2 cellular contexts compared by ENCODE assay signal in genomic region chr12:12272869-12273268, GRCh38.
TF ChIP-seq lines count a peak whose summit lies in the region.

No MANE protein-coding gene starts in this region.

TF ChIP-seq in GM23338, 12 proteins besides CTCF, POLR2A, EP300 and RAD21 (continued from another document):
- TF ChIP-seq, protein P1, sequence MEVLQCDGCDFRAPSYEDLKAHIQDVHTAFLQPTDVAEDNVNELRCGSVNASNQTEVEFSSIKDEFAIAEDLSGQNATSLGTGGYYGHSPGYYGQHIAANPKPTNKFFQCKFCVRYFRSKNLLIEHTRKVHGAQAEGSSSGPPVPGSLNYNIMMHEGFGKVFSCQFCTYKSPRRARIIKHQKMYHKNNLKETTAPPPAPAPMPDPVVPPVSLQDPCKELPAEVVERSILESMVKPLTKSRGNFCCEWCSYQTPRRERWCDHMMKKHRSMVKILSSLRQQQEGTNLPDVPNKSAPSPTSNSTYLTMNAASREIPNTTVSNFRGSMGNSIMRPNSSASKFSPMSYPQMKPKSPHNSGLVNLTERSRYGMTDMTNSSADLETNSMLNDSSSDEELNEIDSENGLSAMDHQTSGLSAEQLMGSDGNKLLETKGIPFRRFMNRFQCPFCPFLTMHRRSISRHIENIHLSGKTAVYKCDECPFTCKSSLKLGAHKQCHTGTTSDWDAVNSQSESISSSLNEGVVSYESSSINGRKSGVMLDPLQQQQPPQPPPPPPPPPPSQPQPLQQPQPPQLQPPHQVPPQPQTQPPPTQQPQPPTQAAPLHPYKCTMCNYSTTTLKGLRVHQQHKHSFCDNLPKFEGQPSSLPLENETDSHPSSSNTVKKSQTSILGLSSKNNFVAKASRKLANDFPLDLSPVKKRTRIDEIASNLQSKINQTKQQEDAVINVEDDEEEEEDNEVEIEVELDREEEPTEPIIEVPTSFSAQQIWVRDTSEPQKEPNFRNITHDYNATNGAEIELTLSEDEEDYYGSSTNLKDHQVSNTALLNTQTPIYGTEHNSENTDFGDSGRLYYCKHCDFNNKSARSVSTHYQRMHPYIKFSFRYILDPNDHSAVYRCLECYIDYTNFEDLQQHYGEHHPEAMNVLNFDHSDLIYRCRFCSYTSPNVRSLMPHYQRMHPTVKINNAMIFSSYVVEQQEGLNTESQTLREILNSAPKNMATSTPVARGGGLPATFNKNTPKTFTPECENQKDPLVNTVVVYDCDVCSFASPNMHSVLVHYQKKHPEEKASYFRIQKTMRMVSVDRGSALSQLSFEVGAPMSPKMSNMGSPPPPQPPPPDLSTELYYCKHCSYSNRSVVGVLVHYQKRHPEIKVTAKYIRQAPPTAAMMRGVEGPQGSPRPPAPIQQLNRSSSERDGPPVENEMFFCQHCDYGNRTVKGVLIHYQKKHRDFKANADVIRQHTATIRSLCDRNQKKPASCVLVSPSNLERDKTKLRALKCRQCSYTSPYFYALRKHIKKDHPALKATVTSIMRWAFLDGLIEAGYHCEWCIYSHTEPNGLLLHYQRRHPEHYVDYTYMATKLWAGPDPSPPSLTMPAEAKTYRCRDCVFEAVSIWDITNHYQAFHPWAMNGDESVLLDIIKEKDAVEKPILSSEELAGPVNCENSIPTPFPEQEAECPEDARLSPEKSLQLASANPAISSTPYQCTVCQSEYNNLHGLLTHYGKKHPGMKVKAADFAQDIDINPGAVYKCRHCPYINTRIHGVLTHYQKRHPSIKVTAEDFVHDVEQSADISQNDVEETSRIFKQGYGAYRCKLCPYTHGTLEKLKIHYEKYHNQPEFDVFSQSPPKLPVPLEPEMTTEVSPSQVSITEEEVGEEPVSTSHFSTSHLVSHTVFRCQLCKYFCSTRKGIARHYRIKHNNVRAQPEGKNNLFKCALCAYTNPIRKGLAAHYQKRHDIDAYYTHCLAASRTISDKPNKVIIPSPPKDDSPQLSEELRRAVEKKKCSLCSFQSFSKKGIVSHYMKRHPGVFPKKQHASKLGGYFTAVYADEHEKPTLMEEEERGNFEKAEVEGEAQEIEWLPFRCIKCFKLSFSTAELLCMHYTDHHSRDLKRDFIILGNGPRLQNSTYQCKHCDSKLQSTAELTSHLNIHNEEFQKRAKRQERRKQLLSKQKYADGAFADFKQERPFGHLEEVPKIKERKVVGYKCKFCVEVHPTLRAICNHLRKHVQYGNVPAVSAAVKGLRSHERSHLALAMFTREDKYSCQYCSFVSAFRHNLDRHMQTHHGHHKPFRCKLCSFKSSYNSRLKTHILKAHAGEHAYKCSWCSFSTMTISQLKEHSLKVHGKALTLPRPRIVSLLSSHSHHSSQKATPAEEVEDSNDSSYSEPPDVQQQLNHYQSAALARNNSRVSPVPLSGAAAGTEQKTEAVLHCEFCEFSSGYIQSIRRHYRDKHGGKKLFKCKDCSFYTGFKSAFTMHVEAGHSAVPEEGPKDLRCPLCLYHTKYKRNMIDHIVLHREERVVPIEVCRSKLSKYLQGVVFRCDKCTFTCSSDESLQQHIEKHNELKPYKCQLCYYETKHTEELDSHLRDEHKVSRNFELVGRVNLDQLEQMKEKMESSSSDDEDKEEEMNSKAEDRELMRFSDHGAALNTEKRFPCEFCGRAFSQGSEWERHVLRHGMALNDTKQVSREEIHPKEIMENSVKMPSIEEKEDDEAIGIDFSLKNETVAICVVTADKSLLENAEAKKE (CRISPR knock-in tag; IDR thresholded peaks at IDR 0.05) = 0 out of 2 replicates have a peak, but pooled peaks have one; percentile 20
- no peak for TF ChIP-seq EZH2 (IDR thresholded peaks at IDR 0.05; ENCODE audit: low read depth, unreplicated experiment)

TF ChIP-seq in WTC11, 78 proteins besides CTCF, POLR2A, EP300 and RAD21 (continued from another document):
- TF ChIP-seq, protein P2, sequence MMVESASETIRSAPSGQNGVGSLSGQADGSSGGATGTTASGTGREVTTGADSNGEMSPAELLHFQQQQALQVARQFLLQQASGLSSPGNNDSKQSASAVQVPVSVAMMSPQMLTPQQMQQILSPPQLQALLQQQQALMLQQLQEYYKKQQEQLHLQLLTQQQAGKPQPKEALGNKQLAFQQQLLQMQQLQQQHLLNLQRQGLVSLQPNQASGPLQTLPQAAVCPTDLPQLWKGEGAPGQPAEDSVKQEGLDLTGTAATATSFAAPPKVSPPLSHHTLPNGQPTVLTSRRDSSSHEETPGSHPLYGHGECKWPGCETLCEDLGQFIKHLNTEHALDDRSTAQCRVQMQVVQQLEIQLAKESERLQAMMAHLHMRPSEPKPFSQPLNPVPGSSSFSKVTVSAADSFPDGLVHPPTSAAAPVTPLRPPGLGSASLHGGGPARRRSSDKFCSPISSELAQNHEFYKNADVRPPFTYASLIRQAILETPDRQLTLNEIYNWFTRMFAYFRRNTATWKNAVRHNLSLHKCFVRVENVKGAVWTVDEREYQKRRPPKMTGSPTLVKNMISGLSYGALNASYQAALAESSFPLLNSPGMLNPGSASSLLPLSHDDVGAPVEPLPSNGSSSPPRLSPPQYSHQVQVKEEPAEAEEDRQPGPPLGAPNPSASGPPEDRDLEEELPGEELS (CRISPR knock-in tag; IDR thresholded peaks at IDR 0.05) = no peak
- TF ChIP-seq GABPB1 (CRISPR knock-in tag; IDR thresholded peaks at IDR 0.05) (no peak), ATF1 (CRISPR knock-in tag; IDR thresholded peaks at IDR 0.05) (no peak), JUN (CRISPR knock-in tag; IDR thresholded peaks at IDR 0.05) (no peak), FOXP1 (CRISPR knock-in tag; IDR thresholded peaks at IDR 0.05; ENCODE audit: borderline replicate concordance) (no peak), ZNF219 (CRISPR knock-in tag; IDR thresholded peaks at IDR 0.05; ENCODE audit: borderline replicate concordance) (no peak)
- TF ChIP-seq, protein P3, sequence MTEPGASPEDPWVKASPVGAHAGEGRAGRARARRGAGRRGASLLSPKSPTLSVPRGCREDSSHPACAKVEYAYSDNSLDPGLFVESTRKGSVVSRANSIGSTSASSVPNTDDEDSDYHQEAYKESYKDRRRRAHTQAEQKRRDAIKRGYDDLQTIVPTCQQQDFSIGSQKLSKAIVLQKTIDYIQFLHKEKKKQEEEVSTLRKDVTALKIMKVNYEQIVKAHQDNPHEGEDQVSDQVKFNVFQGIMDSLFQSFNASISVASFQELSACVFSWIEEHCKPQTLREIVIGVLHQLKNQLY (CRISPR knock-in tag; IDR thresholded peaks at IDR 0.05) = no peak
- TF ChIP-seq, protein P4, sequence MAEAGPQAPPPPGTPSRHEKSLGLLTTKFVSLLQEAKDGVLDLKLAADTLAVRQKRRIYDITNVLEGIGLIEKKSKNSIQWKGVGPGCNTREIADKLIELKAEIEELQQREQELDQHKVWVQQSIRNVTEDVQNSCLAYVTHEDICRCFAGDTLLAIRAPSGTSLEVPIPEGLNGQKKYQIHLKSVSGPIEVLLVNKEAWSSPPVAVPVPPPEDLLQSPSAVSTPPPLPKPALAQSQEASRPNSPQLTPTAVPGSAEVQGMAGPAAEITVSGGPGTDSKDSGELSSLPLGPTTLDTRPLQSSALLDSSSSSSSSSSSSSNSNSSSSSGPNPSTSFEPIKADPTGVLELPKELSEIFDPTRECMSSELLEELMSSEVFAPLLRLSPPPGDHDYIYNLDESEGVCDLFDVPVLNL (CRISPR knock-in tag; IDR thresholded peaks at IDR 0.05; ENCODE audit: borderline replicate concordance, low read depth) = no peak
